Comparison of ENCODE assay signal across 2 cellular contexts in the genomic region with DNA sequence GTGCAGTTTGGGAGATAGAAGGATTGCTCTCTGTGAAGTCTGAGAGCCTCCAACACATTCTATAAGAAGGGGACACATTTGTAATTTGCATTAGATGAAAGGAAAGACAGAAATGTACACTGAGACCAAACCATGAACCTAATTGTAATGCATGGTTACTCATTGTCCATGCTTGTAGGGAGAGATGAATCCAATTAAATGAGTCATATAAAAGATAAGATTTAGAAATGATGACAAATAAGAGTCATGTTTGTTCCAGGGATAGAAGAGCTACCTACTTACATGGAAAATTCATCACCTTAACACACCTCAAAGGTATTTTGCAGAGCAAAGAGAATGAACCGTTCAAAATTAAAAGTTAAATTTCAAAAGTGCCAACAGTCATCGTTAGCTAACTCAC.
A peak's percentile ranks its signal among the peaks of the same experiment; 100 is the strongest.
TF ChIP-seq lines count a peak whose summit lies in the region.

No MANE protein-coding gene starts in this region.

TF ChIP-seq in A549, 52 proteins besides CTCF, POLR2A, EP300 and RAD21:
- TF ChIP-seq REST (IDR thresholded peaks at IDR 0.05): no peak
- TF ChIP-seq CBX8 (IDR thresholded peaks at IDR 0.05): no peak
- no peak for TF ChIP-seq ZNF302 (CRISPR knock-in tag; IDR thresholded peaks at IDR 0.05)
- no peak for TF ChIP-seq SMC3 (IDR thresholded peaks at IDR 0.05)
- TF ChIP-seq FOSL2 (IDR thresholded peaks at IDR 0.05): no peak
- peak; percentile 22; the same call in 1 of the 2 replicates for TF ChIP-seq FOSL2 (CRISPR knock-in tag; IDR thresholded peaks at IDR 0.05)

TF ChIP-seq in IMR-90, 13 proteins besides CTCF, POLR2A, EP300 and RAD21:
- TF ChIP-seq FOS (IDR thresholded peaks at IDR 0.05; ENCODE audit: low read depth, low read length): peak; percentile 31; the same call in 1 of the 2 replicates
- TF ChIP-seq NFE2L2 (IDR thresholded peaks at IDR 0.05; ENCODE audit: low read depth, low read length): no peak
